ENCODE assay signal across 9 cellular contexts in the genomic region with DNA sequence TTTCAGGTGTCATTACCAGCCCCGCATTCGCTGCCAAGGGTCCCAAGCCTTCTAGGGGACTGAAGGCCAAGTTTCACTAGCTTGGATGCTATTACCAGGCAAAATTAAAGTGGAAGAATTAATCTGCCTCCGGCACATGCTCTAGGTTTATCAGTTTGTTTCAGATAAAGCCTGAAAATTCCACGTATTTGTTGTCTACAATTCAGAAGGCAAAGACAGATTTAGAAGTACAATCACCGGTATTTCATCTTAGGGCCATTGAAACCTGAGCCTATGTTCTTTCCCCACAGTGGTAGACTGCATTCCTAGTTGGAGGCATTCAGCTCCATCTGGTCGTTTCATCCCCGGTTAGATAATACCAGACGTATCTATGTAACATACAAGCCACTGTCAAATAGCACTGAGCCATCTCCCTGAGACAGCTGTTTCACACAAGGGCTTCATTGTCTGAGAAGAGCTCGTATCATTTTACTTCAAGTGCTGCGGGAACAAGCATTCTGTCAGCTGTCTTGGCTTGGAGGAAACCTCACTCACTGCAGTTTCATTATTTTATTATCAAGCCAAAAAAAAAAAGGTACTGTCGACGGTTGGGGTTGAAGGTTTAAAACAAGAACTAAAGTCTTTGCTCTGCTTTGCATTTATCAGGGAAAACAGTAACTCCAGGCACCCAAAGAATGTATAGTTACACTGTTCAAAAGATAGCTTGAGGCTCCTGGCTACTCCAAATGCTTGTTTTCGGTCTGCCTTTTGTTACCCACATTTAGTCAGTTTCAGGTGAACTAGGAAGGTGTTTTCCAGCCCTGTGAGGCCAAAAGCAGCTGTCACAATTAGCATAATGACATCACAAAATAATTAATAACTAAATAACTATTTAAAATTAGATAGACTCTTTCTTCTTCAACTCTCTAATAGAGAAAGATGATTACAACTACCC.
A peak's percentile ranks its signal among the peaks of the same experiment; 100 is the strongest.
DNase-seq lines count a peak whose midpoint lies in the region; ATAC-seq and TF ChIP-seq lines count a peak whose summit lies in the region.
"Had no signal": no experiment of that assay in that cellular context is flagged by ENCODE, and none has a peak within 500 bp of the region (broad histone marks: within the 10 kb centered on the region; RNA-seq: fewer than 3 reads in every experiment).

No MANE protein-coding gene starts in this region.

- no peak overlapping the region for H3K27ac ChIP-seq in neural progenitor cell
- H3K27ac ChIP-seq: C4-2B had no signal

- peak overlapping the region; percentile 48 to 68 for H3K4me3 Mint-ChIP-seq in activated T-cell treated with anti-CD3 and anti-CD28 coated beads, Interleukin-2, amount 50 U/mL, for 72 hours
- H3K4me3 Mint-ChIP-seq in neural progenitor cell = no peak overlapping the region

- H3K27ac Mint-ChIP-seq in activated T-cell treated with anti-CD3 and anti-CD28 coated beads, Interleukin-2, amount 50 U/mL, for 72 hours = no peak overlapping the region
- H3K27ac Mint-ChIP-seq in neural progenitor cell = peak overlapping the region; percentile 93

- H3K9me3 Mint-ChIP-seq in activated T-cell treated with anti-CD3 and anti-CD28 coated beads, Interleukin-2, amount 50 U/mL, for 72 hours = peaks cover 0 to 4% of the 10 kb centered on the region in 2 donors
- peaks cover 13% of the 10 kb centered on the region for H3K9me3 Mint-ChIP-seq in neural progenitor cell

- no peak for DNase-seq in activated T-cell treated with anti-CD3 and anti-CD28 coated beads, Interleukin-2, amount 50 U/mL, for 72 hours
- DNase-seq in activated T-cell treated with anti-CD3 and anti-CD28 coated beads, Interleukin-2, amount 50 U/mL, for 48 hours = no peak
- peak; percentile 99 for DNase-seq in NCI-H2196 treated with DMSO at 0.1 percent for 48 hours (lab: John Stamatoyannopoulos, UW; ENCODE audit: unreplicated experiment)
- peak; percentile 36 for DNase-seq in cerebellum (ENCODE audit: low spot score)
- peak; percentile 65 for DNase-seq in neural progenitor cell (ENCODE audit: low spot score)
- DNase-seq in RKO (ENCODE audit: low spot score) = no peak

- H3K4me1 Mint-ChIP-seq in activated T-cell treated with anti-CD3 and anti-CD28 coated beads, Interleukin-2, amount 50 U/mL, for 72 hours (ENCODE audit: low read depth) = peaks cover 24% of the 10 kb centered on the region
- peaks cover 24% of the 10 kb centered on the region for H3K4me1 Mint-ChIP-seq in neural progenitor cell

- peak in 1 of 2 donors; percentile 17 for ATAC-seq in activated T-cell treated with anti-CD3 and anti-CD28 coated beads, Interleukin-2, amount 50 U/mL, for 72 hours (replicated peaks in 1 of 2)
- ATAC-seq in HG02970 (IDR thresholded peaks at IDR 0.05; ENCODE audit: low FRiP score, unreplicated experiment) (peak; percentile 68), HG03139 (IDR thresholded peaks at IDR 0.05; ENCODE audit: unreplicated experiment) (no peak)

- H4K20me1 ChIP-seq in neural progenitor cell (ENCODE audit: low read depth) = no peaks in the 10 kb centered on the region

- H3K4me1 ChIP-seq in neural progenitor cell = peaks cover 19% of the 10 kb centered on the region

- H3K4me2 ChIP-seq in neural progenitor cell = peak overlapping the region; percentile 55

- H3K79me2 ChIP-seq in neural progenitor cell (ENCODE audit: low read depth) = no peaks in the 10 kb centered on the region

- H3K9ac ChIP-seq in neural progenitor cell = no peak overlapping the region

- H3K27me3 ChIP-seq in neural progenitor cell = no peaks in the 10 kb centered on the region

- H3K27me3 Mint-ChIP-seq in activated T-cell treated with anti-CD3 and anti-CD28 coated beads, Interleukin-2, amount 50 U/mL, for 72 hours (ENCODE audit: low read depth) = peaks cover 1% of the 10 kb centered on the region
- no peaks in the 10 kb centered on the region for H3K27me3 Mint-ChIP-seq in neural progenitor cell (ENCODE audit: insufficient read depth, low read depth)

- H3F3A ChIP-seq in neural progenitor cell (ENCODE audit: low read depth) = peaks cover 13% of the 10 kb centered on the region

- H3K36me3 Mint-ChIP-seq in activated T-cell treated with anti-CD3 and anti-CD28 coated beads, Interleukin-2, amount 50 U/mL, for 72 hours (ENCODE audit: insufficient read depth in 2 of 2) = peaks cover 3 to 8% of the 10 kb centered on the region in 2 donors
- H3K36me3 Mint-ChIP-seq in neural progenitor cell = no peaks in the 10 kb centered on the region

- H3K9me3 ChIP-seq in neural progenitor cell (ENCODE audit: low read depth) = peaks cover 5% of the 10 kb centered on the region

- TF ChIP-seq CTCF in neural progenitor cell (IDR thresholded peaks at IDR 0.05) = no peak

- H3K36me3 ChIP-seq in neural progenitor cell = peaks cover 6% of the 10 kb centered on the region

- H2AFZ ChIP-seq in neural progenitor cell (replicated peaks) = no peak overlapping the region

- H3K4me3 ChIP-seq in neural progenitor cell = no peak overlapping the region

Comparison
In these comparisons a context has a peak if more than half of its experiments do, and no peak if none do; other contexts are left out.
1. DNase-seq: peak in NCI-H2196 treated with DMSO at 0.1 percent for 48 hours (single experiment), cerebellum (single experiment) and neural progenitor cell (single experiment); none in activated T-cell treated with anti-CD3 and anti-CD28 coated beads, Interleukin-2, amount 50 U/mL, for 72 hours (0 of 2), activated T-cell treated with anti-CD3 and anti-CD28 coated beads, Interleukin-2, amount 50 U/mL, for 48 hours (0 of 2) and RKO (single experiment).